10 cellular contexts compared by ENCODE assay signal in the genomic region with DNA sequence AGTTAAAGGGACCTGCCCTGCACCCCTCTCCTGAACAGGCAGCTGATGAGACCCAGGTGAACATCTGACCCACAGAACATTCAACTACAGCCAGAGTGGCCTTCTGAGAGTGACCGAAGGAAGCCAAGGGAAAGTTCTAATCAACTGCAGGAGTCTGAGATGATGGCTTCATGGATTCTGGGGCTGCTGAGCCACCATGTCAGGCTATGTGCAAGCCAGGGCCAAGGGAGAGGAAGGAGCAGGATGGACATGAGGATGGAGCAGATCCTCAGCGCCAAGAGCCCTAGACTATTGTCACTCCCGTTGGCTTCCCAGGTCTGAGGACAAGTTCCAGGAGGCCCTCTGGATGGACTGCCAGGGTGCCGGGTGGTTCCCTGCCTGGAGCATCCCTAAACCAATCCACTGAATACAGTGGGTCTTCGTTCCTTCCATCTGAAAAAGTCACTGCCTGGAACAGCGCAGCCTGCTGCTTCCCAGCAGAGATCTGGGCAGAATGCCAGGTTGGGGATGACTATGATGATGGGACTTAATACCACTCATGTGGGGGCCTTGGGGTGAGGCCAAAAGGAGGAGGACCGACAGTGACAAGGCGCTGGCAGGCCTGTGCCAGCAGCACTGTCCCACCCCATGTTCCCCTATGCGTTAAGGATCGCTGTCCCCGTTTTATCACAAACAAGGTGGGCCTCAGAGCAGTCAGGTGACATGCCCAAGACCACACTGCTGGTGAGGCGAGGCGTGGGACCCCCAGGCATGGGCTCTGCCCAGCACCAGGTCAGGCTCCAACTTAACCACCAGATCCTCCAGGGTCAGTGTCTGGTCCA. TPM values are rescaled to one million over a fixed set of nuclear protein-coding genes. Genes with fewer than 3 reads are reported as not detected.
DNase-seq lines count a peak whose midpoint lies in the region; ATAC-seq and FAIRE-seq lines count a peak whose summit lies in the region.
"Had no signal": no experiment of that assay in that cellular context is flagged by ENCODE, and none has a peak within 500 bp of the region (broad histone marks: within the 10 kb centered on the region; RNA-seq: fewer than 3 reads in every experiment).

No MANE protein-coding gene starts in this region.

- peaks cover 39% of the 10 kb centered on the region for H3K4me1 ChIP-seq in ACC112 (ENCODE audit: control insufficient read depth, insufficient read depth, low read length, unreplicated experiment)

- H3K4me3 ChIP-seq in ACC112 (ENCODE audit: low read depth, low read length): peak overlapping the region; percentile 90

- ATAC-seq in HG03571 (IDR thresholded peaks at IDR 0.05; ENCODE audit: unreplicated experiment): no peak
- no peak for ATAC-seq in HG02610 (IDR thresholded peaks at IDR 0.05; ENCODE audit: unreplicated experiment)
- ATAC-seq: activated naive CD4-positive, alpha-beta T cell treated with anti-CD3 and anti-CD28 coated beads, Interleukin-2, amount 50 U/mL, for 72 hours had no signal

- H3K36me3 ChIP-seq in ACC112 (ENCODE audit: insufficient read depth, low read length): peaks cover 8% of the 10 kb centered on the region; the same call in 1 of the 2 replicates

- H2AFZ ChIP-seq in ACC112 (ENCODE audit: low read length, unreplicated experiment): no peak overlapping the region

- DNase-seq in H4 (ENCODE audit: low spot score) (peak; percentile 81), RCC 7860 (ENCODE audit: low spot score) (peak; percentile 49), head of caudate nucleus (peak in 35 of 42 donors; percentile 30 to 87 (median 63)), epidermal melanocyte (ENCODE audit: insufficient read length, low spot score) (no peak)
- no peak for DNase-seq in stimulated activated CD4-positive, alpha-beta T cell treated with anti-CD3 and anti-CD28 coated beads, Interleukin-2, amount 100 ng/mL, for 24 hours
- DNase-seq: SIG-M5 had no signal

- H3K79me2 ChIP-seq in ACC112 (ENCODE audit: control insufficient read depth, insufficient read depth, low read length, unreplicated experiment): peaks cover 36% of the 10 kb centered on the region

- H3K27ac ChIP-seq in ACC112 (ENCODE audit: low read depth, low read length): peak overlapping the region; percentile 42; the same call in 1 of the 2 replicates

- intact Hi-C loops in head of caudate nucleus (cut with DNase I): loop anchor here (10.0 kb wide), 1 partner anchor 169 kb away; no protein-coding TSS in a partner anchor

- H3K27me3 ChIP-seq in ACC112 (ENCODE audit: insufficient read depth, low read length): no peaks in the 10 kb centered on the region

- no peak for FAIRE-seq in RCC 7860 (lab: Jason Lieb, UNC)

RNA-seq across cellular contexts. Expression of a gene that starts 19.8 kb away (rescaled TPM):
- total RNA-seq in H4 (2014; rRNA removed; shearing (Covaris generic)): 3.6 and 9.9 TPM in 2 replicates

RNA-seq across cellular contexts. Expression of a gene that starts 31.9 kb away (rescaled TPM):
- total RNA-seq in H4 (2014; rRNA removed; shearing (Covaris generic)): 2.4 and 3.5 TPM in 2 replicates

Comparison
In these comparisons a context has a peak if more than half of its experiments do, and no peak if none do; other contexts are left out.
1. DNase-seq: peak in H4 (single experiment), RCC 7860 (single experiment) and head of caudate nucleus (35 of 42); none in epidermal melanocyte (single experiment) and stimulated activated CD4-positive, alpha-beta T cell treated with anti-CD3 and anti-CD28 coated beads, Interleukin-2, amount 100 ng/mL, for 24 hours (0 of 2).